In genomic region chr4:47668810-47669408, GRCh38 we compare ENCODE assay signal across 8 cellular contexts.
A peak's percentile ranks its signal among the peaks of the same experiment; 100 is the strongest.
DNase-seq lines count a peak whose midpoint lies in the region; ATAC-seq, FAIRE-seq and TF ChIP-seq lines count a peak whose summit lies in the region.
"Had no signal": no experiment of that assay in that cellular context is flagged by ENCODE, and none has a peak within 500 bp of the region (broad histone marks: within the 10 kb centered on the region; RNA-seq: fewer than 3 reads in every experiment).

No MANE protein-coding gene starts in this region.

- dilution Hi-C loops in endothelial cell of umbilical vein (cut with MboI; ENCODE audit: extremely low pct_ligation_motif_present, low sequenced_read_pairs) = no loop called here

- H3K36me3 Mint-ChIP-seq in naive B cell = no peaks in the 10 kb centered on the region
- H3K36me3 Mint-ChIP-seq: activated naive CD8-positive, alpha-beta T cell had no signal

- H3K4me3 Mint-ChIP-seq in naive B cell = no peak overlapping the region
- H3K4me3 Mint-ChIP-seq: activated naive CD8-positive, alpha-beta T cell had no signal

- H3K9me1 ChIP-seq in endothelial cell of umbilical vein (replicated peaks; ENCODE audit: control insufficient read depth, extremely low read depth, insufficient read depth, low read length) = no peaks in the 10 kb centered on the region

- CTCF ChIA-PET in endothelial cell of umbilical vein (lab: Charles Lee) = interaction anchor here (0.6 to 2.2 kb wide), 31 partner anchors 10 to 440 kb away, joined by 3 to 58 read pairs (median 4); partner anchors contain the start of genes ATP10D and CORIN

- H3K4me1 ChIP-seq in RWPE2 (ENCODE audit: insufficient read depth, poor library complexity, severe bottlenecking) = no peaks in the 10 kb centered on the region
- no peaks in the 10 kb centered on the region for H3K4me1 ChIP-seq in endothelial cell of umbilical vein (ENCODE audit: control insufficient read depth, extremely low read depth, insufficient read depth, low read length)

- peaks cover 16 to 36% (median 20%) of the 10 kb centered on the region in 3 donors for H3K27me3 Mint-ChIP-seq in naive B cell

- peak; percentile 74 for FAIRE-seq in endothelial cell of umbilical vein (lab: Jason Lieb, UNC)

- H4K20me1 ChIP-seq in endothelial cell of umbilical vein (replicated peaks; ENCODE audit: control insufficient read depth, extremely low read depth, insufficient read depth, low read length) = no peaks in the 10 kb centered on the region

- no peaks in the 10 kb centered on the region for H3K4me1 Mint-ChIP-seq in naive B cell

- H3K27ac ChIP-seq in RWPE2 (ENCODE audit: poor library complexity, severe bottlenecking) = no peak overlapping the region
- no peak overlapping the region for H3K27ac ChIP-seq in endothelial cell of umbilical vein (ENCODE audit: insufficient read depth, low read depth, low read length)

- no peaks in the 10 kb centered on the region for H3K79me2 ChIP-seq in endothelial cell of umbilical vein (ENCODE audit: control insufficient read depth, insufficient read depth, low read length)

- no peak overlapping the region for H3K4me2 ChIP-seq in endothelial cell of umbilical vein (ENCODE audit: insufficient read depth, low read length)

- no peaks in the 10 kb centered on the region for H3K36me3 ChIP-seq in RWPE2 (ENCODE audit: low read depth)
- no peaks in the 10 kb centered on the region for H3K36me3 ChIP-seq in endothelial cell of umbilical vein (ENCODE audit: control insufficient read depth in 2 of 2, extremely low read depth in 1 of 2, insufficient read depth in 2 of 2, low read length in 2 of 2)

- no peak overlapping the region for H3K9ac ChIP-seq in endothelial cell of umbilical vein (replicated peaks; ENCODE audit: extremely low read depth, insufficient read depth, low read length)

- DNase-seq in EH (ENCODE audit: low read depth) (peak; percentile 60), HuH-7 (ENCODE audit: low spot score) (peak; percentile 26), RWPE2 (ENCODE audit: low spot score) (no peak), endothelial cell of umbilical vein (ENCODE audit: low read depth, low spot score) (peak; percentile 56), naive B cell (peak; percentile 25)

- H3K4me3 ChIP-seq in RWPE2 (ENCODE audit: severe bottlenecking) = no peak overlapping the region
- H3K4me3 ChIP-seq in endothelial cell of umbilical vein (replicated peaks in 1 of 3; ENCODE audit: insufficient read depth in 1 of 3, low read depth in 1 of 3, low read length in 3 of 3) = no peak overlapping the region

- intact Hi-C loops in endothelial cell of umbilical vein (cut with micrococcal nuclease) = loop anchor here (1.0 to 5.0 kb wide), 3 partner anchors 167 to 264 kb away; no protein-coding TSS in a partner anchor

- TF ChIP-seq CTCF in RWPE2 (IDR thresholded peaks at IDR 0.05; ENCODE audit: poor library complexity, severe bottlenecking) (peak; percentile 89), endothelial cell of umbilical vein (IDR thresholded peaks at IDR 0.05; ENCODE audit: extremely low read depth in 1 of 2, insufficient read depth in 1 of 2, low read depth in 1 of 2, low read length in 2 of 2) (peak; percentile 27 to 50)

- no peak for TF ChIP-seq POLR2A in endothelial cell of umbilical vein (IDR thresholded peaks at IDR 0.05; ENCODE audit: low read depth, low read length)

- POLR2A ChIA-PET in endothelial cell of umbilical vein (lab: Charles Lee) = no interaction called here

- H3K9me3 ChIP-seq in RWPE2 (ENCODE audit: severe bottlenecking) (no peaks in the 10 kb centered on the region), endothelial cell of umbilical vein (replicated peaks; ENCODE audit: control insufficient read depth, insufficient read depth, low read length) (no peaks in the 10 kb centered on the region)

- ATAC-seq in GM19372 (IDR thresholded peaks at IDR 0.05; ENCODE audit: low read depth, unreplicated experiment) (peak; percentile 80), RWPE2 (ENCODE audit: low read depth) (peak; percentile 86), naive B cell (ENCODE audit: low read depth in 2 of 2) (peak in 1 of 2 donors; percentile 59), HG02981 (IDR thresholded peaks at IDR 0.05; ENCODE audit: unreplicated experiment) (no peak)

- H2AFZ ChIP-seq in endothelial cell of umbilical vein (ENCODE audit: low read depth, low read length) = no peak overlapping the region

- no peak overlapping the region for H3K27ac Mint-ChIP-seq in naive B cell
- H3K27ac Mint-ChIP-seq: activated naive CD8-positive, alpha-beta T cell had no signal

- no TSS peak for BruUV-seq in endothelial cell of umbilical vein (replicated peaks; lab: Mats Ljungman, UMichigan)

- H3K9me3 Mint-ChIP-seq in naive B cell = no peaks in the 10 kb centered on the region

- no peaks in the 10 kb centered on the region for H3K27me3 ChIP-seq in RWPE2 (ENCODE audit: insufficient read depth, poor library complexity, severe bottlenecking)
- peaks cover 9 to 10% of the 10 kb centered on the region in 2 experiments for H3K27me3 ChIP-seq in endothelial cell of umbilical vein (ENCODE audit: control insufficient read depth in 2 of 2, insufficient read depth in 2 of 2, low read length in 2 of 2)

TF ChIP-seq in endothelial cell of umbilical vein, 7 proteins besides CTCF, POLR2A, EP300 and RAD21:
- TF ChIP-seq FOS (IDR thresholded peaks at IDR 0.05; ENCODE audit: borderline replicate concordance, insufficient read depth, low read length) (no peak), POLR2AphosphoS5 (IDR thresholded peaks at IDR 0.05; ENCODE audit: insufficient read depth, low read depth, low read length) (no peak), JUN (IDR thresholded peaks at IDR 0.05; ENCODE audit: borderline replicate concordance, insufficient read depth, insufficient read length, low read depth) (no peak), MYC (IDR thresholded peaks at IDR 0.05; ENCODE audit: low read depth, low read length) (no peak), GATA2 (IDR thresholded peaks at IDR 0.05; ENCODE audit: insufficient read depth, insufficient read length, low read depth, low read length) (no peak), EZH2 (IDR thresholded peaks at IDR 0.05; ENCODE audit: borderline replicate concordance, low read depth, low read length, severe bottlenecking) (no peak)
- TF ChIP-seq, protein P1, sequence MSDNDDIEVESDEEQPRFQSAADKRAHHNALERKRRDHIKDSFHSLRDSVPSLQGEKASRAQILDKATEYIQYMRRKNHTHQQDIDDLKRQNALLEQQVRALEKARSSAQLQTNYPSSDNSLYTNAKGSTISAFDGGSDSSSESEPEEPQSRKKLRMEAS (IDR thresholded peaks at IDR 0.05; ENCODE audit: insufficient read depth, insufficient read length) = no peak
TF ChIP-seq in endothelial cell of umbilical vein: peak in this region for 0.
